In genomic region chrX:32041181-32041580, GRCh38 we compare ENCODE assay signal across 23 cellular contexts.
"Had no signal": no experiment of that assay in that cellular context is flagged by ENCODE, and none has a peak within 500 bp of the region (broad histone marks: within the 10 kb centered on the region; RNA-seq: fewer than 3 reads in every experiment).

No MANE protein-coding gene starts in this region.

- H3K9me3 ChIP-seq: esophagus squamous epithelium, psoas muscle, spleen, testis, tibial nerve, upper lobe of right lung, vagina had no signal

- H3K4me1 Mint-ChIP-seq: naive B cell; nephron; stimulated activated memory B cell treated with anti-CD40 and anti-IgM and Interleukin-4, amounts not matched to agents 10 μg/mL and 1 μg/mL and 100 μg/mL, for 72 hours had no signal

- H3K27ac Mint-ChIP-seq: naive B cell; nephron; stimulated activated memory B cell treated with anti-CD40 and anti-IgM and Interleukin-4, amounts not matched to agents 10 μg/mL and 1 μg/mL and 100 μg/mL, for 72 hours; stimulated activated naive CD8-positive, alpha-beta T cell treated with anti-CD3 and anti-CD28 coated beads, Interleukin-15, Interleukin-2, amounts not matched to agents 100 ng/mL and 50 ng/mL, for 24 hours had no signal

- H3K4me1 ChIP-seq: esophagus squamous epithelium, parathyroid adenoma, psoas muscle, spleen, testis, tibial nerve, upper lobe of right lung, vagina had no signal

- H3K36me3 ChIP-seq: esophagus squamous epithelium, spleen, tibial nerve, upper lobe of right lung, vagina had no signal

- DNase-seq: cortex of kidney; esophagus squamous epithelium; foreskin fibroblast; left colon; left ventricle myocardium superior; mesendoderm; naive B cell; psoas muscle; retina; spleen; stimulated activated CD4-positive, alpha-beta T cell treated with anti-CD3 and anti-CD28 coated beads, Interleukin-15, amount 100 ng/mL, for 24 hours; stimulated activated CD4-positive, alpha-beta T cell treated with anti-CD3 and anti-CD28 coated beads, Interleukin-1b, Interleukin-23, amount 100 ng/mL, for 48 hours; stimulated activated CD4-positive, alpha-beta T cell treated with anti-CD3 and anti-CD28 coated beads, Interleukin-4, amount 100 ng/mL, for 24 hours; testis; upper lobe of right lung had no signal

- H3K4me3 ChIP-seq: esophagus squamous epithelium, hepatocyte, psoas muscle, spleen, testis, tibial nerve, upper lobe of right lung, vagina had no signal

- H3K27ac ChIP-seq: esophagus squamous epithelium, hepatocyte, parathyroid adenoma, psoas muscle, spleen, testis, tibial nerve, upper lobe of right lung, vagina had no signal

- H3K4me3 Mint-ChIP-seq: nephron; stimulated activated memory B cell treated with anti-CD40 and anti-IgM and Interleukin-4, amounts not matched to agents 10 μg/mL and 1 μg/mL and 100 μg/mL, for 72 hours; stimulated activated naive CD8-positive, alpha-beta T cell treated with anti-CD3 and anti-CD28 coated beads, Interleukin-15, Interleukin-2, amounts not matched to agents 100 ng/mL and 50 ng/mL, for 24 hours had no signal

- H3K36me3 Mint-ChIP-seq: naive B cell; stimulated activated memory B cell treated with anti-CD40 and anti-IgM and Interleukin-4, amounts not matched to agents 10 μg/mL and 1 μg/mL and 100 μg/mL, for 72 hours had no signal

- H3K27me3 ChIP-seq: esophagus squamous epithelium, hepatocyte, spleen, testis, tibial nerve, upper lobe of right lung, vagina had no signal

- ATAC-seq: left colon; left ventricle myocardium superior; psoas muscle; sciatic nerve; stimulated activated memory B cell treated with anti-CD40 and anti-IgM and Interleukin-4, amounts not matched to agents 10 μg/mL and 1 μg/mL and 100 μg/mL, for 72 hours; upper lobe of right lung had no signal

- H3K27me3 Mint-ChIP-seq: naive B cell; stimulated activated memory B cell treated with anti-CD40 and anti-IgM and Interleukin-4, amounts not matched to agents 10 μg/mL and 1 μg/mL and 100 μg/mL, for 72 hours; stimulated activated naive CD8-positive, alpha-beta T cell treated with anti-CD3 and anti-CD28 coated beads, Interleukin-15, Interleukin-2, amounts not matched to agents 100 ng/mL and 50 ng/mL, for 24 hours had no signal
